ENCODE assay signal across 18 cellular contexts in genomic region chr3:116056280-116056679, GRCh38.
DNase-seq lines count a peak whose midpoint lies in the region; ATAC-seq, FAIRE-seq and TF ChIP-seq lines count a peak whose summit lies in the region.
"Had no signal": no experiment of that assay in that cellular context is flagged by ENCODE, and none has a peak within 500 bp of the region (broad histone marks: within the 10 kb centered on the region; RNA-seq: fewer than 3 reads in every experiment).

No MANE protein-coding gene starts in this region.

- CTCF ChIA-PET in RWPE1 (lab: Yijun Ruan, JAX), result no interaction called here

- intact Hi-C loops in transverse colon (cut with DNase I; ENCODE audit: low total_unique reads), result no loop called here
- intact Hi-C loops in activated T-helper 2 cell treated with anti-CD3 and anti-CD28 coated beads, Interferon-gamma antibody, Interleukin-2, Interleukin-4, amounts not matched to agents 10 μg/mL and 5 μg/mL and 100 μg/mL, durations not matched to agents 14 hours and 24 hours and 36 hours (cut with micrococcal nuclease), result no loop called here

- H3K27me3 ChIP-seq in transverse colon, result no peaks in the 10 kb centered on the region
- H3K27me3 ChIP-seq: right lobe of liver had no signal

- DNase-seq in GM12892 (ENCODE audit: insufficient read length) (no peak), transverse colon (no peak), RWPE1 (ENCODE audit: low spot score) (no peak)
- DNase-seq in central memory CD4-positive, alpha-beta T cell, result no peak
- DNase-seq in activated T-helper 2 cell treated with anti-CD3 and anti-CD28 coated beads, Interferon-gamma antibody, Interleukin-2, Interleukin-4, amounts not matched to agents 10 μg/mL and 5 μg/mL and 100 μg/mL, durations not matched to agents 14 hours and 24 hours and 36 hours (ENCODE audit: low spot score), result no peak
- DNase-seq: activated CD8-positive, alpha-beta memory T cell treated with anti-CD3 and anti-CD28 coated beads for 24 hours; DMS153; naive thymus-derived CD4-positive, alpha-beta T cell; NCI-H187 treated with DMSO at 0.1 percent for 48 hours; PC-9; right lobe of liver; T-helper 1 cell had no signal

- POLR2A ChIA-PET in RWPE1 (lab: Yijun Ruan, JAX; ENCODE audit: low non-redundant PET), result no interaction called here

- TF ChIP-seq CTCF in transverse colon (IDR thresholded peaks at IDR 0.05) (no peak), RWPE1 (conservative IDR thresholded peaks at IDR 0.05; ENCODE audit: low read depth) (no peak)

- H3K36me3 Mint-ChIP-seq in activated T-helper 2 cell treated with anti-CD3 and anti-CD28 coated beads, Interferon-gamma antibody, Interleukin-2, Interleukin-4, amounts not matched to agents 10 μg/mL and 5 μg/mL and 100 μg/mL, durations not matched to agents 14 hours and 24 hours and 36 hours (ENCODE audit: low read depth), result no peaks in the 10 kb centered on the region
- H3K36me3 Mint-ChIP-seq: naive thymus-derived CD4-positive, alpha-beta T cell had no signal

- no peaks in the 10 kb centered on the region for H3K27me3 Mint-ChIP-seq in activated T-helper 2 cell treated with anti-CD3 and anti-CD28 coated beads, Interferon-gamma antibody, Interleukin-2, Interleukin-4, amounts not matched to agents 10 μg/mL and 5 μg/mL and 100 μg/mL, durations not matched to agents 14 hours and 24 hours and 36 hours (ENCODE audit: low read depth)
- H3K27me3 Mint-ChIP-seq: dendritic cell treated with granulocyte-macrophage colony-stimulating factor and Interleukin-4, amounts not matched to agents 40 ng/mL and 50 ng/mL, for 4 days; naive thymus-derived CD4-positive, alpha-beta T cell had no signal

- no peak overlapping the region for H3K4me3 ChIP-seq in transverse colon
- H3K4me3 ChIP-seq: K562, PC-9, right lobe of liver, thoracic aorta had no signal

- TF ChIP-seq POLR2A in GM12892 (IDR thresholded peaks at IDR 0.05; ENCODE audit: low read depth, low read length), result no peak
- TF ChIP-seq POLR2A in transverse colon (IDR thresholded peaks at IDR 0.05), result no peak

- 67 to 74% methylated on average over 2 of the region's 2 CpGs for WGBS in transverse colon (ENCODE audit: low coverage in 1 of 2), 2 donors

- no peaks in the 10 kb centered on the region for H3K4me1 Mint-ChIP-seq in activated T-helper 2 cell treated with anti-CD3 and anti-CD28 coated beads, Interferon-gamma antibody, Interleukin-2, Interleukin-4, amounts not matched to agents 10 μg/mL and 5 μg/mL and 100 μg/mL, durations not matched to agents 14 hours and 24 hours and 36 hours (ENCODE audit: low read depth)
- H3K4me1 Mint-ChIP-seq: naive thymus-derived CD4-positive, alpha-beta T cell had no signal

- TF ChIP-seq EP300 in transverse colon (IDR thresholded peaks at IDR 0.05; ENCODE audit: low read depth), result no peak

- no peaks in the 10 kb centered on the region for H3K9me3 ChIP-seq in transverse colon
- H3K9me3 ChIP-seq: right lobe of liver, thoracic aorta had no signal

- no peaks in the 10 kb centered on the region for H3K36me3 ChIP-seq in transverse colon
- H3K36me3 ChIP-seq: right lobe of liver, thoracic aorta had no signal

- H3K27ac ChIP-seq in transverse colon (no peak overlapping the region), RWPE1 (no peak overlapping the region)
- H3K27ac ChIP-seq: PC-9, right lobe of liver, thoracic aorta had no signal

- no peaks in the 10 kb centered on the region for H3K4me1 ChIP-seq in transverse colon
- H3K4me1 ChIP-seq: right lobe of liver had no signal

- no peak overlapping the region for H3K4me3 Mint-ChIP-seq in activated T-helper 2 cell treated with anti-CD3 and anti-CD28 coated beads, Interferon-gamma antibody, Interleukin-2, Interleukin-4, amounts not matched to agents 10 μg/mL and 5 μg/mL and 100 μg/mL, durations not matched to agents 14 hours and 24 hours and 36 hours (ENCODE audit: low read depth)
- H3K4me3 Mint-ChIP-seq: dendritic cell treated with granulocyte-macrophage colony-stimulating factor and Interleukin-4, amounts not matched to agents 40 ng/mL and 50 ng/mL, for 4 days; naive thymus-derived CD4-positive, alpha-beta T cell had no signal

- in situ Hi-C loops in transverse colon (cut with MboI; ENCODE audit: low pct_ligation_motif_present in 1 of 4, low pct_unique_long_range_greater_than_20kb in 1 of 4, low sequenced_read_pairs in 3 of 4), result no loop called here

- peak; percentile 92 for FAIRE-seq in GM12892 (lab: Jason Lieb, UNC)
- FAIRE-seq: K562 had no signal

- no peak overlapping the region for H3K27ac Mint-ChIP-seq in activated T-helper 2 cell treated with anti-CD3 and anti-CD28 coated beads, Interferon-gamma antibody, Interleukin-2, Interleukin-4, amounts not matched to agents 10 μg/mL and 5 μg/mL and 100 μg/mL, durations not matched to agents 14 hours and 24 hours and 36 hours
- H3K27ac Mint-ChIP-seq: dendritic cell treated with granulocyte-macrophage colony-stimulating factor and Interleukin-4, amounts not matched to agents 40 ng/mL and 50 ng/mL, for 4 days; naive thymus-derived CD4-positive, alpha-beta T cell had no signal

- ATAC-seq in GM19372 (IDR thresholded peaks at IDR 0.05; ENCODE audit: low read depth, unreplicated experiment), result peak; percentile 87
- peak; percentile 84 for ATAC-seq in HG02623 (IDR thresholded peaks at IDR 0.05; ENCODE audit: unreplicated experiment)
- ATAC-seq in HG03196 (IDR thresholded peaks at IDR 0.05; ENCODE audit: unreplicated experiment), result peak; percentile 81
- ATAC-seq: K562; naive thymus-derived CD4-positive, alpha-beta T cell; right lobe of liver had no signal

- H3K9me3 Mint-ChIP-seq in activated T-helper 2 cell treated with anti-CD3 and anti-CD28 coated beads, Interferon-gamma antibody, Interleukin-2, Interleukin-4, amounts not matched to agents 10 μg/mL and 5 μg/mL and 100 μg/mL, durations not matched to agents 14 hours and 24 hours and 36 hours, result no peaks in the 10 kb centered on the region
- H3K9me3 Mint-ChIP-seq: dendritic cell treated with granulocyte-macrophage colony-stimulating factor and Interleukin-4, amounts not matched to agents 40 ng/mL and 50 ng/mL, for 4 days had no signal
